ENCODE assay signal across 11 cellular contexts in the genomic region with DNA sequence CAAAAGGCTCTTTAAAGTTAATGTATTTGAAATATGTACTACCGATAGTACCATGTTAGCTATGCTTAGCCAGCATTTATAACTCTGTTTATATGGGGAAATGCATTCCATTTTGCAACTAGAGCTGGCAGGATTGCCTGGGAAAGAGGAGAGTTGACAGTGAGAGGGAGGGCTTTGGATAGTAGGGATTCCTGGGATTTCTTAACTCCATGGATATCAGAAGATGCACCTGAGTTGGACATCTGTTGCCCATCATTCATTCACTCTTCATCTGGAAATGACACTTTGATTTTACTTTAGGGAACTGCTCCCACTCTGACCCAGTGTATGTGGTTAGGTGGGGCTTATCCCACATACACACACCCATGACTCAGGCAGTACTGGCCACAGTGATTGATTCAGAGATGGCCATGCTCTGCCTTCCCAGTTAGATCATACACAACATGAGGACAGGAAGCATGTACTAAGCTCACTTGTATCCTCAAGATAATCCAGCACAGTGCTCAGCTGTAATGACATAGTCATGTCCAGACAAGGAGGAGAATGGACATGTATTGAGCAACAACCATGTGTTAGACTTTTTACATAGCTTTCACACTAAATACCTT.
DNase-seq lines count a peak whose midpoint lies in the region; ATAC-seq and TF ChIP-seq lines count a peak whose summit lies in the region.
"Had no signal": no experiment of that assay in that cellular context is flagged by ENCODE, and none has a peak within 500 bp of the region (broad histone marks: within the 10 kb centered on the region; RNA-seq: fewer than 3 reads in every experiment).

No MANE protein-coding gene starts in this region.

- H3K27me3 ChIP-seq in naive thymus-derived CD4-positive, alpha-beta T cell (ENCODE audit: control insufficient read depth in 2 of 2, insufficient read depth in 2 of 2, low read length in 2 of 2): no peaks in the 10 kb centered on the region
- H3K27me3 ChIP-seq in colonic mucosa (no peaks in the 10 kb centered on the region), tibial artery (no peaks in the 10 kb centered on the region)
- H3K27me3 ChIP-seq: right lobe of liver had no signal

- H3K9me3 ChIP-seq in naive thymus-derived CD4-positive, alpha-beta T cell (ENCODE audit: control insufficient read depth in 2 of 3, low read length in 3 of 3): no peaks in the 10 kb centered on the region
- H3K9me3 ChIP-seq in colonic mucosa: no peaks in the 10 kb centered on the region
- H3K9me3 ChIP-seq in tibial artery: no peaks in the 10 kb centered on the region
- H3K9me3 ChIP-seq: right lobe of liver had no signal

- H3K4me1 Mint-ChIP-seq in dendritic cell treated with granulocyte-macrophage colony-stimulating factor and Interleukin-4, amounts not matched to agents 40 ng/mL and 50 ng/mL, for 4 days (ENCODE audit: low read depth): peaks cover 31% of the 10 kb centered on the region
- no peaks in the 10 kb centered on the region for H3K4me1 Mint-ChIP-seq in naive thymus-derived CD4-positive, alpha-beta T cell

- POLR2A ChIA-PET in naive thymus-derived CD4-positive, alpha-beta T cell (lab: Charles Lee): no interaction called here

- peak; percentile 80 for DNase-seq in EH (ENCODE audit: low read depth)
- DNase-seq in NCI-H226: peak; percentile 9
- no peak for DNase-seq in naive thymus-derived CD4-positive, alpha-beta T cell
- no peak for DNase-seq in colonic mucosa
- no peak for DNase-seq in tibial artery
- DNase-seq in NCI-H1048 (lab: John Stamatoyannopoulos, UW): no peak
- DNase-seq: activated CD4-positive, alpha-beta T cell treated with anti-CD3 and anti-CD28 coated beads for 1 hour; right lobe of liver; SHP77 had no signal

- H3K9me3 Mint-ChIP-seq in dendritic cell treated with granulocyte-macrophage colony-stimulating factor and Interleukin-4, amounts not matched to agents 40 ng/mL and 50 ng/mL, for 4 days: no peaks in the 10 kb centered on the region
- peaks cover 0 to 13% (median 3%) of the 10 kb centered on the region in 11 donors for H3K9me3 Mint-ChIP-seq in naive thymus-derived CD4-positive, alpha-beta T cell

- no peak overlapping the region for H3K4me3 Mint-ChIP-seq in dendritic cell treated with granulocyte-macrophage colony-stimulating factor and Interleukin-4, amounts not matched to agents 40 ng/mL and 50 ng/mL, for 4 days
- H3K4me3 Mint-ChIP-seq in naive thymus-derived CD4-positive, alpha-beta T cell: no peak overlapping the region

- ATAC-seq in naive thymus-derived CD4-positive, alpha-beta T cell: peak; percentile 89
- no peak for ATAC-seq in GM18909 (IDR thresholded peaks at IDR 0.05; ENCODE audit: poor library complexity, unreplicated experiment)

- H3K27ac ChIP-seq in naive thymus-derived CD4-positive, alpha-beta T cell (ENCODE audit: low read depth, low read length): no peak overlapping the region
- H3K27ac ChIP-seq in colonic mucosa: no peak overlapping the region
- no peak overlapping the region for H3K27ac ChIP-seq in tibial artery
- H3K27ac ChIP-seq: right lobe of liver had no signal

- no peaks in the 10 kb centered on the region for H3K4me1 ChIP-seq in naive thymus-derived CD4-positive, alpha-beta T cell (ENCODE audit: control insufficient read depth in 2 of 2, insufficient read depth in 2 of 2, low read length in 2 of 2)
- H3K4me1 ChIP-seq in colonic mucosa (no peaks in the 10 kb centered on the region), tibial artery (peaks cover 0 to 14% (median 2%) of the 10 kb centered on the region in 4 donors)
- H3K4me1 ChIP-seq: right lobe of liver had no signal

- H3K27me3 Mint-ChIP-seq in dendritic cell treated with granulocyte-macrophage colony-stimulating factor and Interleukin-4, amounts not matched to agents 40 ng/mL and 50 ng/mL, for 4 days: peaks cover 14% of the 10 kb centered on the region
- H3K27me3 Mint-ChIP-seq in naive thymus-derived CD4-positive, alpha-beta T cell: peaks cover 5 to 18% (median 14%) of the 10 kb centered on the region in 5 donors

- CTCF ChIA-PET in naive thymus-derived CD4-positive, alpha-beta T cell (lab: Charles Lee): interaction anchor here (0.8 kb wide), 1 partner anchor 192 kb away, joined by 3 read pairs; no protein-coding TSS in a partner anchor

- intact Hi-C loops in dendritic cell treated with granulocyte-macrophage colony-stimulating factor and Interleukin-4, amounts not matched to agents 40 ng/mL and 50 ng/mL, for 4 days (cut with micrococcal nuclease): no loop called here
- intact Hi-C loops in naive thymus-derived CD4-positive, alpha-beta T cell (cut with micrococcal nuclease): no loop called here
- intact Hi-C loops in colonic mucosa (cut with DNase I): no loop called here
- intact Hi-C loops in tibial artery (cut with DNase I; ENCODE audit: low total_unique reads): no loop called here

- no peak for TF ChIP-seq CTCF in colonic mucosa (IDR thresholded peaks at IDR 0.05)
- no peak for TF ChIP-seq CTCF in tibial artery (IDR thresholded peaks at IDR 0.05)

- no peaks in the 10 kb centered on the region for H3K36me3 Mint-ChIP-seq in dendritic cell treated with granulocyte-macrophage colony-stimulating factor and Interleukin-4, amounts not matched to agents 40 ng/mL and 50 ng/mL, for 4 days (ENCODE audit: low read depth)
- H3K36me3 Mint-ChIP-seq in naive thymus-derived CD4-positive, alpha-beta T cell: peaks cover 0 to 4% (median 0%) of the 10 kb centered on the region in 5 donors

- no peak overlapping the region for H3K9ac ChIP-seq in colonic mucosa (ENCODE audit: low read depth in 2 of 2, low read length in 2 of 2)

- H3K4me3 ChIP-seq in naive thymus-derived CD4-positive, alpha-beta T cell (ENCODE audit: low read length): no peak overlapping the region
- H3K4me3 ChIP-seq in colonic mucosa (no peak overlapping the region), tibial artery (no peak overlapping the region)
- H3K4me3 ChIP-seq: right lobe of liver had no signal

- H3K36me3 ChIP-seq in naive thymus-derived CD4-positive, alpha-beta T cell (ENCODE audit: control insufficient read depth in 2 of 3, insufficient read depth in 3 of 3, low read length in 3 of 3): no peaks in the 10 kb centered on the region
- no peaks in the 10 kb centered on the region for H3K36me3 ChIP-seq in colonic mucosa
- H3K36me3 ChIP-seq in tibial artery: no peaks in the 10 kb centered on the region
- H3K36me3 ChIP-seq: right lobe of liver had no signal

- H3K27ac Mint-ChIP-seq in dendritic cell treated with granulocyte-macrophage colony-stimulating factor and Interleukin-4, amounts not matched to agents 40 ng/mL and 50 ng/mL, for 4 days: peak overlapping the region; percentile 43
- no peak overlapping the region for H3K27ac Mint-ChIP-seq in naive thymus-derived CD4-positive, alpha-beta T cell

Comparison
In these comparisons a context has a peak if more than half of its experiments do, and no peak if none do; other contexts are left out.
1. DNase-seq: peak in EH (single experiment) and NCI-H226 (single experiment); none in naive thymus-derived CD4-positive, alpha-beta T cell (0 of 9), colonic mucosa (single experiment), tibial artery (0 of 2) and NCI-H1048 (single experiment).